ENCODE assay signal across 1 cellular context in the genomic region with DNA sequence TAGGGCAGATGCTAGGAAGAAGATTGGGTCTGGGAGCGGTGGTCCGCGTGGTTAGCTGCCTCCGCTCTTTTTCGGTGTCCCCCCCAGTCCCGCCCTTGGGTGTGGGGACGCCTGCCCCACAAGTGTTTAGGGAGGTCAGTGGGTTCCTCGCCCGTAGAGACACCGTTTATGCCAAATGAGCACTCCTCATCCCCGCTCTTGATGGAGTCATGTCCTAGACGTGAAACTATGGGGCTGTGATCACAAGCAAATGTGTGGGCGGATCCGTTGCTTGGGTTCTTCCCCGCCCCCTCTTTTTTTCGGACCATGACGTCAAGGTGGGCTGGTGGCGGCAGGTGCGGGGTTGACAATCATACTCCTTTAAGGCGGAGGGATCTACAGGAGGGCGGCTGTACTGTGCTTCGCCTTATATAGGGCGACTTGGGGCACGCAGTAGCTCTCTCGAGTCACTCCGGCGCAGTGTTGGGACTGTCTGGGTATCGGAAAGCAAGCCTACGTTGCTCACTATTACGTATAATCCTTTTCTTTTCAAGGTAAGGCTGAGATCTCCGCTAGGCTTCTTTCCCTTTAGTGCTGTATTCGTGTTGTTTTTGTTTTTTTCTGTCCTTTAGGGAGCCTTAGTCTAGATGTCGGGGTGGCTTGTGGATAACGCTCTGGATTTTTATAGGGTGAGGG.
TF ChIP-seq lines count a peak whose summit lies in the region.

A gene (plus strand): TSS at position 439 of the 675 bp plus-strand sequence. CDS start 1,529 bp downstream, outside the sequence.

TF ChIP-seq in K562, 482 proteins besides CTCF, POLR2A, EP300 and RAD21 (continued from another document and continues in another):
- TF ChIP-seq SMARCA5 (IDR thresholded peaks at IDR 0.05) (peak; percentile 98), BRCA1 (IDR thresholded peaks at IDR 0.05) (no peak), BRCA1 (CRISPR knock-in tag; IDR thresholded peaks at IDR 0.05) (0 out of 2 replicates have a peak, but pooled peaks have one; percentile 60), TAF1 (IDR thresholded peaks at IDR 0.05; ENCODE audit: control insufficient read depth, extremely low read depth, insufficient read depth, low read length, severe bottlenecking) (peak; percentile 100), RAD51 (IDR thresholded peaks at IDR 0.05; ENCODE audit: borderline replicate concordance, low read depth) (no peak), LARP7 (IDR thresholded peaks at IDR 0.05) (peak; percentile 97), FOXM1 (IDR thresholded peaks at IDR 0.05; ENCODE audit: low read depth) (peak; percentile 81), FOXM1 (CRISPR knock-in tag; IDR thresholded peaks at IDR 0.05; ENCODE audit: low read depth) (no peak), ZNF76 (CRISPR knock-in tag; IDR thresholded peaks at IDR 0.05; ENCODE audit: borderline replicate concordance) (no peak), RCOR1 (IDR thresholded peaks at IDR 0.05; ENCODE audit: borderline replicate concordance in 1 of 2, low read depth in 2 of 2, low read length in 2 of 2) (peak in 1 of 2 experiments; percentile 44; a peak in 1 of 4 replicates), ARNT (IDR thresholded peaks at IDR 0.05) (peak in 1 of 2 experiments; percentile 90), TAF7 (tag; IDR thresholded peaks at IDR 0.05) (peak; percentile 99), FOXK1 (CRISPR knock-in tag; IDR thresholded peaks at IDR 0.05; ENCODE audit: borderline replicate concordance) (peak; percentile 99), NCOA2 (IDR thresholded peaks at IDR 0.05; ENCODE audit: partially characterized antibody in 2 of 2) (no peak), PHB2 (IDR thresholded peaks at IDR 0.05; ENCODE audit: low read depth) (peak; percentile 75), ZNF24 (IDR thresholded peaks at IDR 0.05) (0 out of 2 replicates have a peak, but pooled peaks have one; percentile 8), HNRNPLL (IDR thresholded peaks at IDR 0.05; ENCODE audit: low read depth, low read length, poor library complexity, severe bottlenecking) (peak; percentile 56), WHSC1 (IDR thresholded peaks at IDR 0.05; ENCODE audit: low read length) (no peak), SP2 (IDR thresholded peaks at IDR 0.05; ENCODE audit: extremely low read depth, low read depth, low read length, poor library complexity, severe bottlenecking) (no peak), CHCHD3 (CRISPR knock-in tag; IDR thresholded peaks at IDR 0.05) (peak; percentile 81; the same call in 1 of the 2 replicates), KLF1 (tag; IDR thresholded peaks at IDR 0.05) (no peak; the same call in 1 of the 2 replicates), NCOA4 (IDR thresholded peaks at IDR 0.05; ENCODE audit: partially characterized antibody) (peak; percentile 89), POLR3A (IDR thresholded peaks at IDR 0.05; ENCODE audit: borderline replicate concordance, extremely low read depth, insufficient read depth, insufficient read length) (no peak), TAF9B (IDR thresholded peaks at IDR 0.05; ENCODE audit: partially characterized antibody) (peak; percentile 99), ZNF3 (CRISPR knock-in tag; IDR thresholded peaks at IDR 0.05) (0 out of 2 replicates have a peak, but pooled peaks have one; percentile 37), CREB1 (IDR thresholded peaks at IDR 0.05) (peak; percentile 87), CREB1 (CRISPR knock-in tag; IDR thresholded peaks at IDR 0.05) (peak; percentile 73)
- TF ChIP-seq, protein P1, sequence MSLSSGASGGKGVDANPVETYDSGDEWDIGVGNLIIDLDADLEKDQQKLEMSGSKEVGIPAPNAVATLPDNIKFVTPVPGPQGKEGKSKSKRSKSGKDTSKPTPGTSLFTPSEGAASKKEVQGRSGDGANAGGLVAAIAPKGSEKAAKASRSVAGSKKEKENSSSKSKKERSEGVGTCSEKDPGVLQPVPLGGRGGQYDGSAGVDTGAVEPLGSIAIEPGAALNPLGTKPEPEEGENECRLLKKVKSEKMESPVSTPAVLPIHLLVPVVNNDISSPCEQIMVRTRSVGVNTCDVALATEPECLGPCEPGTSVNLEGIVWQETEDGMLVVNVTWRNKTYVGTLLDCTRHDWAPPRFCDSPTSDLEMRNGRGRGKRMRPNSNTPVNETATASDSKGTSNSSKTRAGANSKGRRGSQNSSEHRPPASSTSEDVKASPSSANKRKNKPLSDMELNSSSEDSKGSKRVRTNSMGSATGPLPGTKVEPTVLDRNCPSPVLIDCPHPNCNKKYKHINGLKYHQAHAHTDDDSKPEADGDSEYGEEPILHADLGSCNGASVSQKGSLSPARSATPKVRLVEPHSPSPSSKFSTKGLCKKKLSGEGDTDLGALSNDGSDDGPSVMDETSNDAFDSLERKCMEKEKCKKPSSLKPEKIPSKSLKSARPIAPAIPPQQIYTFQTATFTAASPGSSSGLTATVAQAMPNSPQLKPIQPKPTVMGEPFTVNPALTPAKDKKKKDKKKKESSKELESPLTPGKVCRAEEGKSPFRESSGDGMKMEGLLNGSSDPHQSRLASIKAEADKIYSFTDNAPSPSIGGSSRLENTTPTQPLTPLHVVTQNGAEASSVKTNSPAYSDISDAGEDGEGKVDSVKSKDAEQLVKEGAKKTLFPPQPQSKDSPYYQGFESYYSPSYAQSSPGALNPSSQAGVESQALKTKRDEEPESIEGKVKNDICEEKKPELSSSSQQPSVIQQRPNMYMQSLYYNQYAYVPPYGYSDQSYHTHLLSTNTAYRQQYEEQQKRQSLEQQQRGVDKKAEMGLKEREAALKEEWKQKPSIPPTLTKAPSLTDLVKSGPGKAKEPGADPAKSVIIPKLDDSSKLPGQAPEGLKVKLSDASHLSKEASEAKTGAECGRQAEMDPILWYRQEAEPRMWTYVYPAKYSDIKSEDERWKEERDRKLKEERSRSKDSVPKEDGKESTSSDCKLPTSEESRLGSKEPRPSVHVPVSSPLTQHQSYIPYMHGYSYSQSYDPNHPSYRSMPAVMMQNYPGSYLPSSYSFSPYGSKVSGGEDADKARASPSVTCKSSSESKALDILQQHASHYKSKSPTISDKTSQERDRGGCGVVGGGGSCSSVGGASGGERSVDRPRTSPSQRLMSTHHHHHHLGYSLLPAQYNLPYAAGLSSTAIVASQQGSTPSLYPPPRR (CRISPR knock-in tag; IDR thresholded peaks at IDR 0.05; ENCODE audit: borderline replicate concordance), result peak; percentile 84; the same call in 1 of the 2 replicates
- TF ChIP-seq, protein P2, sequence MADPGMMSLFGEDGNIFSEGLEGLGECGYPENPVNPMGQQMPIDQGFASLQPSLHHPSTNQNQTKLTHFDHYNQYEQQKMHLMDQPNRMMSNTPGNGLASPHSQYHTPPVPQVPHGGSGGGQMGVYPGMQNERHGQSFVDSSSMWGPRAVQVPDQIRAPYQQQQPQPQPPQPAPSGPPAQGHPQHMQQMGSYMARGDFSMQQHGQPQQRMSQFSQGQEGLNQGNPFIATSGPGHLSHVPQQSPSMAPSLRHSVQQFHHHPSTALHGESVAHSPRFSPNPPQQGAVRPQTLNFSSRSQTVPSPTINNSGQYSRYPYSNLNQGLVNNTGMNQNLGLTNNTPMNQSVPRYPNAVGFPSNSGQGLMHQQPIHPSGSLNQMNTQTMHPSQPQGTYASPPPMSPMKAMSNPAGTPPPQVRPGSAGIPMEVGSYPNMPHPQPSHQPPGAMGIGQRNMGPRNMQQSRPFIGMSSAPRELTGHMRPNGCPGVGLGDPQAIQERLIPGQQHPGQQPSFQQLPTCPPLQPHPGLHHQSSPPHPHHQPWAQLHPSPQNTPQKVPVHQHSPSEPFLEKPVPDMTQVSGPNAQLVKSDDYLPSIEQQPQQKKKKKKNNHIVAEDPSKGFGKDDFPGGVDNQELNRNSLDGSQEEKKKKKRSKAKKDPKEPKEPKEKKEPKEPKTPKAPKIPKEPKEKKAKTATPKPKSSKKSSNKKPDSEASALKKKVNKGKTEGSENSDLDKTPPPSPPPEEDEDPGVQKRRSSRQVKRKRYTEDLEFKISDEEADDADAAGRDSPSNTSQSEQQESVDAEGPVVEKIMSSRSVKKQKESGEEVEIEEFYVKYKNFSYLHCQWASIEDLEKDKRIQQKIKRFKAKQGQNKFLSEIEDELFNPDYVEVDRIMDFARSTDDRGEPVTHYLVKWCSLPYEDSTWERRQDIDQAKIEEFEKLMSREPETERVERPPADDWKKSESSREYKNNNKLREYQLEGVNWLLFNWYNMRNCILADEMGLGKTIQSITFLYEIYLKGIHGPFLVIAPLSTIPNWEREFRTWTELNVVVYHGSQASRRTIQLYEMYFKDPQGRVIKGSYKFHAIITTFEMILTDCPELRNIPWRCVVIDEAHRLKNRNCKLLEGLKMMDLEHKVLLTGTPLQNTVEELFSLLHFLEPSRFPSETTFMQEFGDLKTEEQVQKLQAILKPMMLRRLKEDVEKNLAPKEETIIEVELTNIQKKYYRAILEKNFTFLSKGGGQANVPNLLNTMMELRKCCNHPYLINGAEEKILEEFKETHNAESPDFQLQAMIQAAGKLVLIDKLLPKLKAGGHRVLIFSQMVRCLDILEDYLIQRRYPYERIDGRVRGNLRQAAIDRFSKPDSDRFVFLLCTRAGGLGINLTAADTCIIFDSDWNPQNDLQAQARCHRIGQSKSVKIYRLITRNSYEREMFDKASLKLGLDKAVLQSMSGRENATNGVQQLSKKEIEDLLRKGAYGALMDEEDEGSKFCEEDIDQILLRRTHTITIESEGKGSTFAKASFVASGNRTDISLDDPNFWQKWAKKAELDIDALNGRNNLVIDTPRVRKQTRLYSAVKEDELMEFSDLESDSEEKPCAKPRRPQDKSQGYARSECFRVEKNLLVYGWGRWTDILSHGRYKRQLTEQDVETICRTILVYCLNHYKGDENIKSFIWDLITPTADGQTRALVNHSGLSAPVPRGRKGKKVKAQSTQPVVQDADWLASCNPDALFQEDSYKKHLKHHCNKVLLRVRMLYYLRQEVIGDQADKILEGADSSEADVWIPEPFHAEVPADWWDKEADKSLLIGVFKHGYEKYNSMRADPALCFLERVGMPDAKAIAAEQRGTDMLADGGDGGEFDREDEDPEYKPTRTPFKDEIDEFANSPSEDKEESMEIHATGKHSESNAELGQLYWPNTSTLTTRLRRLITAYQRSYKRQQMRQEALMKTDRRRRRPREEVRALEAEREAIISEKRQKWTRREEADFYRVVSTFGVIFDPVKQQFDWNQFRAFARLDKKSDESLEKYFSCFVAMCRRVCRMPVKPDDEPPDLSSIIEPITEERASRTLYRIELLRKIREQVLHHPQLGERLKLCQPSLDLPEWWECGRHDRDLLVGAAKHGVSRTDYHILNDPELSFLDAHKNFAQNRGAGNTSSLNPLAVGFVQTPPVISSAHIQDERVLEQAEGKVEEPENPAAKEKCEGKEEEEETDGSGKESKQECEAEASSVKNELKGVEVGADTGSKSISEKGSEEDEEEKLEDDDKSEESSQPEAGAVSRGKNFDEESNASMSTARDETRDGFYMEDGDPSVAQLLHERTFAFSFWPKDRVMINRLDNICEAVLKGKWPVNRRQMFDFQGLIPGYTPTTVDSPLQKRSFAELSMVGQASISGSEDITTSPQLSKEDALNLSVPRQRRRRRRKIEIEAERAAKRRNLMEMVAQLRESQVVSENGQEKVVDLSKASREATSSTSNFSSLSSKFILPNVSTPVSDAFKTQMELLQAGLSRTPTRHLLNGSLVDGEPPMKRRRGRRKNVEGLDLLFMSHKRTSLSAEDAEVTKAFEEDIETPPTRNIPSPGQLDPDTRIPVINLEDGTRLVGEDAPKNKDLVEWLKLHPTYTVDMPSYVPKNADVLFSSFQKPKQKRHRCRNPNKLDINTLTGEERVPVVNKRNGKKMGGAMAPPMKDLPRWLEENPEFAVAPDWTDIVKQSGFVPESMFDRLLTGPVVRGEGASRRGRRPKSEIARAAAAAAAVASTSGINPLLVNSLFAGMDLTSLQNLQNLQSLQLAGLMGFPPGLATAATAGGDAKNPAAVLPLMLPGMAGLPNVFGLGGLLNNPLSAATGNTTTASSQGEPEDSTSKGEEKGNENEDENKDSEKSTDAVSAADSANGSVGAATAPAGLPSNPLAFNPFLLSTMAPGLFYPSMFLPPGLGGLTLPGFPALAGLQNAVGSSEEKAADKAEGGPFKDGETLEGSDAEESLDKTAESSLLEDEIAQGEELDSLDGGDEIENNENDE (IDR thresholded peaks at IDR 0.05; ENCODE audit: low read depth, low read length), result peak; percentile 12
- TF ChIP-seq, protein P3, sequence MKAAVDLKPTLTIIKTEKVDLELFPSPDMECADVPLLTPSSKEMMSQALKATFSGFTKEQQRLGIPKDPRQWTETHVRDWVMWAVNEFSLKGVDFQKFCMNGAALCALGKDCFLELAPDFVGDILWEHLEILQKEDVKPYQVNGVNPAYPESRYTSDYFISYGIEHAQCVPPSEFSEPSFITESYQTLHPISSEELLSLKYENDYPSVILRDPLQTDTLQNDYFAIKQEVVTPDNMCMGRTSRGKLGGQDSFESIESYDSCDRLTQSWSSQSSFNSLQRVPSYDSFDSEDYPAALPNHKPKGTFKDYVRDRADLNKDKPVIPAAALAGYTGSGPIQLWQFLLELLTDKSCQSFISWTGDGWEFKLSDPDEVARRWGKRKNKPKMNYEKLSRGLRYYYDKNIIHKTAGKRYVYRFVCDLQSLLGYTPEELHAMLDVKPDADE (conservative IDR thresholded peaks at IDR 0.05; ENCODE audit: control insufficient read depth, low read depth, low read length), result peak; percentile 76; the same call in 1 of the 2 replicates
- TF ChIP-seq, protein P4, sequence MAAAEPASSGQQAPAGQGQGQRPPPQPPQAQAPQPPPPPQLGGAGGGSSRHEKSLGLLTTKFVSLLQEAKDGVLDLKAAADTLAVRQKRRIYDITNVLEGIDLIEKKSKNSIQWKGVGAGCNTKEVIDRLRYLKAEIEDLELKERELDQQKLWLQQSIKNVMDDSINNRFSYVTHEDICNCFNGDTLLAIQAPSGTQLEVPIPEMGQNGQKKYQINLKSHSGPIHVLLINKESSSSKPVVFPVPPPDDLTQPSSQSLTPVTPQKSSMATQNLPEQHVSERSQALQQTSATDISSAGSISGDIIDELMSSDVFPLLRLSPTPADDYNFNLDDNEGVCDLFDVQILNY (CRISPR knock-in tag; IDR thresholded peaks at IDR 0.05), result peak; percentile 84
- TF ChIP-seq, protein P5, sequence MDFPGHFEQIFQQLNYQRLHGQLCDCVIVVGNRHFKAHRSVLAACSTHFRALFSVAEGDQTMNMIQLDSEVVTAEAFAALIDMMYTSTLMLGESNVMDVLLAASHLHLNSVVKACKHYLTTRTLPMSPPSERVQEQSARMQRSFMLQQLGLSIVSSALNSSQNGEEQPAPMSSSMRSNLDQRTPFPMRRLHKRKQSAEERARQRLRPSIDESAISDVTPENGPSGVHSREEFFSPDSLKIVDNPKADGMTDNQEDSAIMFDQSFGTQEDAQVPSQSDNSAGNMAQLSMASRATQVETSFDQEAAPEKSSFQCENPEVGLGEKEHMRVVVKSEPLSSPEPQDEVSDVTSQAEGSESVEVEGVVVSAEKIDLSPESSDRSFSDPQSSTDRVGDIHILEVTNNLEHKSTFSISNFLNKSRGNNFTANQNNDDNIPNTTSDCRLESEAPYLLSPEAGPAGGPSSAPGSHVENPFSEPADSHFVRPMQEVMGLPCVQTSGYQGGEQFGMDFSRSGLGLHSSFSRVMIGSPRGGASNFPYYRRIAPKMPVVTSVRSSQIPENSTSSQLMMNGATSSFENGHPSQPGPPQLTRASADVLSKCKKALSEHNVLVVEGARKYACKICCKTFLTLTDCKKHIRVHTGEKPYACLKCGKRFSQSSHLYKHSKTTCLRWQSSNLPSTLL (IDR thresholded peaks at IDR 0.05), result peak; percentile 79
- TF ChIP-seq, protein P6, sequence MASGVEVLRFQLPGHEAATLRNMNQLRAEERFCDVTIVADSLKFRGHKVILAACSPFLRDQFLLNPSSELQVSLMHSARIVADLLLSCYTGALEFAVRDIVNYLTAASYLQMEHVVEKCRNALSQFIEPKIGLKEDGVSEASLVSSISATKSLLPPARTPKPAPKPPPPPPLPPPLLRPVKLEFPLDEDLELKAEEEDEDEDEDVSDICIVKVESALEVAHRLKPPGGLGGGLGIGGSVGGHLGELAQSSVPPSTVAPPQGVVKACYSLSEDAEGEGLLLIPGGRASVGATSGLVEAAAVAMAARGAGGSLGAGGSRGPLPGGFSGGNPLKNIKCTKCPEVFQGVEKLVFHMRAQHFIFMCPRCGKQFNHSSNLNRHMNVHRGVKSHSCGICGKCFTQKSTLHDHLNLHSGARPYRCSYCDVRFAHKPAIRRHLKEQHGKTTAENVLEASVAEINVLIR (CRISPR knock-in tag; IDR thresholded peaks at IDR 0.05), result peak; percentile 59; the same call in 1 of the 2 replicates
